1 cellular context compared by ENCODE assay signal in the genomic region with DNA sequence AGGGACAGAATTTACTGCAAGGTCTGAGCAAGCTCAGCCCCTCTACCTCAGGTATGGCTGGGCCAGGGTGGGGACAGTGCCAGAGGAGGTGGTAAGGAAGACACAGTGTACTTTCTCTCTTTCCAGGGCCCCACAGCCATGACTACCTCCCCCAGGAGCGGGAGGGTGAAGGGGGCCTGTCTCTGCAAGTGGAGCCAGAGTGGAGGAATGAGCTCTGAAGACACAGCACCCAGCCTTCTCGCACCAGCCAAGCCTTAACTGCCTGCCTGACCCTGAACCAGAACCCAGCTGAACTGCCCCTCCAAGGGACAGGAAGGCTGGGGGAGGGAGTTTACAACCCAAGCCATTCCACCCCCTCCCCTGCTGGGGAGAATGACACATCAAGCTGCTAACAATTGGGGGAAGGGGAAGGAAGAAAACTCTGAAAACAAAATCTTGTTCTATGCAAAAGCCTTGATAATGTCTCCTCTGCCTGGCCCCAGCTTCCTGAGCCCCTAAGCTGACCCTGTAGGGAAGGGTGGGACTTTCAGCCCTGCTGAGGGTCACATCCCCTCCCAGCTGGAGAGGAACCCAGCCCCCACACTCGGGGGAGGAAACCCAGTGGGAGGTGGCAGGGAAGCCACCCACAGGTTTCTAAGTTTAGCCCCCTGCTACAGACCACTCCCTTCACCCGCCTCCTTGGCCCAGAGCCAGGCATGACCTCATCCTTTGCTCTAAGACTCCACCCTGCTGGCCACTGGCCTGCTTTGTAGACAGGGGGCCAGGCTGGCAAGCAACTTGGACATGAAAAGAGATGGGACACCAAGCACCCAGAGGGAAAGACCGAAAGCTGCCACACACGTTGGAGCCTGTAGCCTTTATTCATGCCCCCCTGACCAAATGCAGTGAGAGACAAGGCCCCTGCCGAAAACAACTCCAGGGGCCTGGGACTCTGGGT.
TF ChIP-seq lines count a peak whose summit lies in the region.

No MANE protein-coding gene starts in this region.

TF ChIP-seq in K562, 482 proteins besides CTCF, POLR2A, EP300 and RAD21 (continued from another document):
- TF ChIP-seq, protein P1, sequence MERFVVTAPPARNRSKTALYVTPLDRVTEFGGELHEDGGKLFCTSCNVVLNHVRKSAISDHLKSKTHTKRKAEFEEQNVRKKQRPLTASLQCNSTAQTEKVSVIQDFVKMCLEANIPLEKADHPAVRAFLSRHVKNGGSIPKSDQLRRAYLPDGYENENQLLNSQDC (CRISPR knock-in tag; IDR thresholded peaks at IDR 0.05), result no peak
- TF ChIP-seq TCFL5 (CRISPR knock-in tag; conservative IDR thresholded peaks at IDR 0.05) (no peak), HSF4 (CRISPR knock-in tag; IDR thresholded peaks at IDR 0.05; ENCODE audit: borderline replicate concordance) (0 out of 2 replicates have a peak, but pooled peaks have one; percentile 12), SMAD3 (CRISPR knock-in tag; conservative IDR thresholded peaks at IDR 0.05) (no peak; the same call in 1 of the 2 replicates), ZNF717 (CRISPR knock-in tag; IDR thresholded peaks at IDR 0.05) (0 out of 2 replicates have a peak, but pooled peaks have one; percentile 64), DMBX1 (CRISPR knock-in tag; IDR thresholded peaks at IDR 0.05; ENCODE audit: borderline replicate concordance) (peak; percentile 77; the same call in 1 of the 2 replicates), ZNF75A (CRISPR knock-in tag; IDR thresholded peaks at IDR 0.05) (no peak), OTX1 (CRISPR knock-in tag; IDR thresholded peaks at IDR 0.05) (no peak; the same call in 1 of the 2 replicates), TAF9B (IDR thresholded peaks at IDR 0.05; ENCODE audit: partially characterized antibody) (peak; percentile 99), HES1 (IDR thresholded peaks at IDR 0.05; ENCODE audit: low read depth) (peak; percentile 80), ZBTB12 (CRISPR knock-in tag; IDR thresholded peaks at IDR 0.05) (no peak), ILK (tag; IDR thresholded peaks at IDR 0.05; ENCODE audit: borderline replicate concordance, low read depth) (no peak), SMAD4 (CRISPR knock-in tag; conservative IDR thresholded peaks at IDR 0.05) (peak; percentile 92), NR2C1 (IDR thresholded peaks at IDR 0.05) (peak; percentile 80), NR2C1 (tag; IDR thresholded peaks at IDR 0.05) (peak; percentile 63; the same call in 1 of the 2 replicates)
- TF ChIP-seq, protein P2, sequence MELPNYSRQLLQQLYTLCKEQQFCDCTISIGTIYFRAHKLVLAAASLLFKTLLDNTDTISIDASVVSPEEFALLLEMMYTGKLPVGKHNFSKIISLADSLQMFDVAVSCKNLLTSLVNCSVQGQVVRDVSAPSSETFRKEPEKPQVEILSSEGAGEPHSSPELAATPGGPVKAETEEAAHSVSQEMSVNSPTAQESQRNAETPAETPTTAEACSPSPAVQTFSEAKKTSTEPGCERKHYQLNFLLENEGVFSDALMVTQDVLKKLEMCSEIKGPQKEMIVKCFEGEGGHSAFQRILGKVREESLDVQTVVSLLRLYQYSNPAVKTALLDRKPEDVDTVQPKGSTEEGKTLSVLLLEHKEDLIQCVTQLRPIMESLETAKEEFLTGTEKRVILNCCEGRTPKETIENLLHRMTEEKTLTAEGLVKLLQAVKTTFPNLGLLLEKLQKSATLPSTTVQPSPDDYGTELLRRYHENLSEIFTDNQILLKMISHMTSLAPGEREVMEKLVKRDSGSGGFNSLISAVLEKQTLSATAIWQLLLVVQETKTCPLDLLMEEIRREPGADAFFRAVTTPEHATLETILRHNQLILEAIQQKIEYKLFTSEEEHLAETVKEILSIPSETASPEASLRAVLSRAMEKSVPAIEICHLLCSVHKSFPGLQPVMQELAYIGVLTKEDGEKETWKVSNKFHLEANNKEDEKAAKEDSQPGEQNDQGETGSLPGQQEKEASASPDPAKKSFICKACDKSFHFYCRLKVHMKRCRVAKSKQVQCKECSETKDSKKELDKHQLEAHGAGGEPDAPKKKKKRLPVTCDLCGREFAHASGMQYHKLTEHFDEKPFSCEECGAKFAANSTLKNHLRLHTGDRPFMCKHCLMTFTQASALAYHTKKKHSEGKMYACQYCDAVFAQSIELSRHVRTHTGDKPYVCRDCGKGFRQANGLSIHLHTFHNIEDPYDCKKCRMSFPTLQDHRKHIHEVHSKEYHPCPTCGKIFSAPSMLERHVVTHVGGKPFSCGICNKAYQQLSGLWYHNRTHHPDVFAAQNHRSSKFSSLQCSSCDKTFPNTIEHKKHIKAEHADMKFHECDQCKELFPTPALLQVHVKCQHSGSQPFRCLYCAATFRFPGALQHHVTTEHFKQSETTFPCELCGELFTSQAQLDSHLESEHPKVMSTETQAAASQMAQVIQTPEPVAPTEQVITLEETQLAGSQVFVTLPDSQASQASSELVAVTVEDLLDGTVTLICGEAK (IDR thresholded peaks at IDR 0.05), result 0 out of 2 replicates have a peak, but pooled peaks have one; percentile 12
- TF ChIP-seq, protein P2 (CRISPR knock-in tag; IDR thresholded peaks at IDR 0.05), result no peak
- TF ChIP-seq, protein P3, sequence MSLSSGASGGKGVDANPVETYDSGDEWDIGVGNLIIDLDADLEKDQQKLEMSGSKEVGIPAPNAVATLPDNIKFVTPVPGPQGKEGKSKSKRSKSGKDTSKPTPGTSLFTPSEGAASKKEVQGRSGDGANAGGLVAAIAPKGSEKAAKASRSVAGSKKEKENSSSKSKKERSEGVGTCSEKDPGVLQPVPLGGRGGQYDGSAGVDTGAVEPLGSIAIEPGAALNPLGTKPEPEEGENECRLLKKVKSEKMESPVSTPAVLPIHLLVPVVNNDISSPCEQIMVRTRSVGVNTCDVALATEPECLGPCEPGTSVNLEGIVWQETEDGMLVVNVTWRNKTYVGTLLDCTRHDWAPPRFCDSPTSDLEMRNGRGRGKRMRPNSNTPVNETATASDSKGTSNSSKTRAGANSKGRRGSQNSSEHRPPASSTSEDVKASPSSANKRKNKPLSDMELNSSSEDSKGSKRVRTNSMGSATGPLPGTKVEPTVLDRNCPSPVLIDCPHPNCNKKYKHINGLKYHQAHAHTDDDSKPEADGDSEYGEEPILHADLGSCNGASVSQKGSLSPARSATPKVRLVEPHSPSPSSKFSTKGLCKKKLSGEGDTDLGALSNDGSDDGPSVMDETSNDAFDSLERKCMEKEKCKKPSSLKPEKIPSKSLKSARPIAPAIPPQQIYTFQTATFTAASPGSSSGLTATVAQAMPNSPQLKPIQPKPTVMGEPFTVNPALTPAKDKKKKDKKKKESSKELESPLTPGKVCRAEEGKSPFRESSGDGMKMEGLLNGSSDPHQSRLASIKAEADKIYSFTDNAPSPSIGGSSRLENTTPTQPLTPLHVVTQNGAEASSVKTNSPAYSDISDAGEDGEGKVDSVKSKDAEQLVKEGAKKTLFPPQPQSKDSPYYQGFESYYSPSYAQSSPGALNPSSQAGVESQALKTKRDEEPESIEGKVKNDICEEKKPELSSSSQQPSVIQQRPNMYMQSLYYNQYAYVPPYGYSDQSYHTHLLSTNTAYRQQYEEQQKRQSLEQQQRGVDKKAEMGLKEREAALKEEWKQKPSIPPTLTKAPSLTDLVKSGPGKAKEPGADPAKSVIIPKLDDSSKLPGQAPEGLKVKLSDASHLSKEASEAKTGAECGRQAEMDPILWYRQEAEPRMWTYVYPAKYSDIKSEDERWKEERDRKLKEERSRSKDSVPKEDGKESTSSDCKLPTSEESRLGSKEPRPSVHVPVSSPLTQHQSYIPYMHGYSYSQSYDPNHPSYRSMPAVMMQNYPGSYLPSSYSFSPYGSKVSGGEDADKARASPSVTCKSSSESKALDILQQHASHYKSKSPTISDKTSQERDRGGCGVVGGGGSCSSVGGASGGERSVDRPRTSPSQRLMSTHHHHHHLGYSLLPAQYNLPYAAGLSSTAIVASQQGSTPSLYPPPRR (CRISPR knock-in tag; IDR thresholded peaks at IDR 0.05; ENCODE audit: borderline replicate concordance), result no peak
- TF ChIP-seq, protein P4, sequence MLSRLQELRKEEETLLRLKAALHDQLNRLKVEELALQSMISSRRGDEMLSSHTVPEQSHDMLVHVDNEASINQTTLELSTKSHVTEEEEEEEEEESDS (CRISPR knock-in tag; IDR thresholded peaks at IDR 0.05), result no peak
- TF ChIP-seq, protein P5, sequence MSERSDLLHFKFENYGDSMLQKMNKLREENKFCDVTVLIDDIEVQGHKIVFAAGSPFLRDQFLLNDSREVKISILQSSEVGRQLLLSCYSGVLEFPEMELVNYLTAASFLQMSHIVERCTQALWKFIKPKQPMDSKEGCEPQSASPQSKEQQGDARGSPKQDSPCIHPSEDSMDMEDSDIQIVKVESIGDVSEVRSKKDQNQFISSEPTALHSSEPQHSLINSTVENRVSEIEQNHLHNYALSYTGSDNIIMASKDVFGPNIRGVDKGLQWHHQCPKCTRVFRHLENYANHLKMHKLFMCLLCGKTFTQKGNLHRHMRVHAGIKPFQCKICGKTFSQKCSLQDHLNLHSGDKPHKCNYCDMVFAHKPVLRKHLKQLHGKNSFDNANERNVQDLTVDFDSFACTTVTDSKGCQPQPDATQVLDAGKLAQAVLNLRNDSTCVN (CRISPR knock-in tag; IDR thresholded peaks at IDR 0.05), result peak; percentile 4; the same call in 1 of the 2 replicates
- TF ChIP-seq, protein P6, sequence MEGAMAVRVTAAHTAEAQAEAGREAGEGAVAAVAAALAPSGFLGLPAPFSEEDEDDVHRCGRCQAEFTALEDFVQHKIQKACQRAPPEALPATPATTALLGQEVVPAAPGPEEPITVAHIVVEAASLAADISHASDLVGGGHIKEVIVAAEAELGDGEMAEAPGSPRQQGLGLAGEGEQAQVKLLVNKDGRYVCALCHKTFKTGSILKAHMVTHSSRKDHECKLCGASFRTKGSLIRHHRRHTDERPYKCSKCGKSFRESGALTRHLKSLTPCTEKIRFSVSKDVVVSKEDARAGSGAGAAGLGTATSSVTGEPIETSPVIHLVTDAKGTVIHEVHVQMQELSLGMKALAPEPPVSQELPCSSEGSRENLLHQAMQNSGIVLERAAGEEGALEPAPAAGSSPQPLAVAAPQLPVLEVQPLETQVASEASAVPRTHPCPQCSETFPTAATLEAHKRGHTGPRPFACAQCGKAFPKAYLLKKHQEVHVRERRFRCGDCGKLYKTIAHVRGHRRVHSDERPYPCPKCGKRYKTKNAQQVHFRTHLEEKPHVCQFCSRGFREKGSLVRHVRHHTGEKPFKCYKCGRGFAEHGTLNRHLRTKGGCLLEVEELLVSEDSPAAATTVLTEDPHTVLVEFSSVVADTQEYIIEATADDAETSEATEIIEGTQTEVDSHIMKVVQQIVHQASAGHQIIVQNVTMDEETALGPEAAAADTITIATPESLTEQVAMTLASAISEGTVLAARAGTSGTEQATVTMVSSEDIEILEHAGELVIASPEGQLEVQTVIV (CRISPR knock-in tag; IDR thresholded peaks at IDR 0.05; ENCODE audit: borderline replicate concordance), result no peak
